8 cellular contexts compared by ENCODE assay signal in genomic region chr10:27241640-27242472, GRCh38. TPM values are rescaled to one million over a fixed set of nuclear protein-coding genes. Genes with fewer than 3 reads are reported as not detected.
DNase-seq lines count a peak whose midpoint lies in the region; ATAC-seq and TF ChIP-seq lines count a peak whose summit lies in the region.

No MANE protein-coding gene starts in this region.

- H3K27ac ChIP-seq in HCT116 (ENCODE audit: low read depth, low read length), result peak overlapping the region; percentile 93
- H3K27ac ChIP-seq in MM.1S (ENCODE audit: low read length), result peak overlapping the region; percentile 76
- peak overlapping the region; percentile 98 for H3K27ac ChIP-seq in neutrophil

- TF ChIP-seq CTCF in HCT116 (IDR thresholded peaks at IDR 0.05 in 2 of 3, conservative IDR thresholded peaks at IDR 0.05 in 1 of 3; ENCODE audit: borderline replicate concordance in 1 of 3, insufficient read depth in 1 of 3, low read depth in 2 of 3, low read length in 2 of 3) (peak; percentile 10 to 39 (median 29); a peak in 3 of 6 replicates), MM.1S (IDR thresholded peaks at IDR 0.05; ENCODE audit: low read length) (peak; percentile 45), neutrophil (IDR thresholded peaks at IDR 0.05) (peak; percentile 81)

- intact Hi-C loops in HCT116 (cut with micrococcal nuclease), result loop anchor here (1.0 to 5.0 kb wide), 4 partner anchors 10 to 855 kb away; partner anchors contain the start of genes ABI1, MASTL and YME1L1

- peak; percentile 74 for TF ChIP-seq POLR2A in HCT116 (IDR thresholded peaks at IDR 0.05; ENCODE audit: borderline replicate concordance, extremely low read depth, insufficient read depth, insufficient read length)

- H3F3A ChIP-seq in MM.1S (ENCODE audit: insufficient read depth, low read length), result peaks cover 29% of the 10 kb centered on the region

- peak overlapping the region; percentile 80 for H3K9ac ChIP-seq in HCT116 (ENCODE audit: low read length)
- H3K9ac ChIP-seq in MM.1S (ENCODE audit: low read length), result peak overlapping the region; percentile 83

- peak overlapping the region; percentile 99 for H3K4me2 ChIP-seq in HCT116 (ENCODE audit: low read length)
- H3K4me2 ChIP-seq in MM.1S (ENCODE audit: low read depth, low read length), result peak overlapping the region; percentile 86

- H3K79me2 ChIP-seq in HCT116 (ENCODE audit: insufficient read depth, low read length), result peaks cover 20% of the 10 kb centered on the region
- peaks cover 29% of the 10 kb centered on the region for H3K79me2 ChIP-seq in MM.1S (ENCODE audit: low read length)

- no TSS peak for BruUV-seq in HCT116 (replicated peaks; lab: Mats Ljungman, UMichigan)

- H3K4me3 ChIP-seq in HCT116 (replicated peaks in 1 of 2; ENCODE audit: low read depth in 1 of 2, low read length in 2 of 2), result peak overlapping the region; percentile 78 to 83
- peak overlapping the region; percentile 81 for H3K4me3 ChIP-seq in MM.1S (ENCODE audit: low read length)
- peak overlapping the region; percentile 90 to 91 for H3K4me3 ChIP-seq in neutrophil (ENCODE audit: low read depth in 1 of 2, low read length in 1 of 2)

- H3K4me1 ChIP-seq in HCT116 (ENCODE audit: control insufficient read depth in 1 of 2, insufficient read depth in 2 of 2, low read length in 2 of 2) (peaks cover 3 to 37% of the 10 kb centered on the region in 2 experiments; a peak in 3 of 4 replicates), MM.1S (ENCODE audit: low read length) (peaks cover 6% of the 10 kb centered on the region; the same call in 1 of the 2 replicates), neutrophil (ENCODE audit: control insufficient read depth in 1 of 2, insufficient read depth in 1 of 2, low read depth in 1 of 2, low read length in 1 of 2) (peaks cover 29 to 39% of the 10 kb centered on the region in 2 experiments)

- H2AFZ ChIP-seq in HCT116 (ENCODE audit: low read depth, low read length, poor library complexity, severe bottlenecking) (peak overlapping the region; percentile 39), MM.1S (ENCODE audit: low read length) (peak overlapping the region; percentile 68)

- DNase-seq in GM04503 (ENCODE audit: low read depth), result peak; percentile 74
- peak; percentile 87 for DNase-seq in HCT116 (ENCODE audit: low read depth, low spot score)
- peak; percentile 96 for DNase-seq in MM.1S
- DNase-seq in SIG-M5 treated with dmso at 0.1 percent for 504 hours (lab: John Stamatoyannopoulos, UW; ENCODE audit: unreplicated experiment), result peak; percentile 90
- peak; percentile 43 to 78 (median 62) for DNase-seq in activated naive CD4-positive, alpha-beta T cell (lab: John Stamatoyannopoulos, UW)
- peak; percentile 95 for DNase-seq in foreskin melanocyte
- DNase-seq in superior temporal gyrus (ENCODE audit: extremely low spot score), result peak; percentile 97

- ATAC-seq in HCT116, result peak; percentile 72

- RAD21 ChIA-PET in HCT116 (lab: Charles Lee; ENCODE audit: low non-redundant PET in 1 of 2, low total read pairs in 2 of 2, uncharacterized antibody in 2 of 2, unreplicated experiment in 2 of 2), result no interaction called here

- POLR2A ChIA-PET in HCT116 (lab: Charles Lee), result interaction anchor here (1.0 to 1.8 kb wide), 4 partner anchors 11 to 262 kb away, joined by 3 to 7 read pairs (median 6); partner anchors contain the start of genes RAB18 and YME1L1

- no peaks in the 10 kb centered on the region for H3K27me3 ChIP-seq in HCT116 (ENCODE audit: insufficient read depth, low read length)
- no peaks in the 10 kb centered on the region for H3K27me3 ChIP-seq in MM.1S (replicated peaks; ENCODE audit: insufficient read depth, low read length)
- H3K27me3 ChIP-seq in neutrophil, result no peaks in the 10 kb centered on the region

- CTCF ChIA-PET in HCT116 (lab: Charles Lee), result interaction anchor here (0.7 to 1.1 kb wide), 3 partner anchors 11 to 88 kb away, joined by 3 to 5 read pairs (median 4); partner anchors contain the start of gene YME1L1

- H3K9me2 ChIP-seq in HCT116 (ENCODE audit: insufficient read depth), result no peaks in the 10 kb centered on the region
- H3K9me2 ChIP-seq in MM.1S (replicated peaks; ENCODE audit: insufficient read depth, low read length), result no peaks in the 10 kb centered on the region

- H4K20me1 ChIP-seq in HCT116 (ENCODE audit: insufficient read depth) (no peaks in the 10 kb centered on the region), MM.1S (ENCODE audit: insufficient read depth, low read length) (no peaks in the 10 kb centered on the region)

- TF ChIP-seq RAD21 in HCT116 (IDR thresholded peaks at IDR 0.05; ENCODE audit: low read depth), result peak; percentile 26; the same call in 1 of the 2 replicates

- H3K36me3 ChIP-seq in HCT116 (ENCODE audit: control insufficient read depth in 1 of 2, insufficient read depth in 2 of 2, low read length in 2 of 2) (no peaks in the 10 kb centered on the region), MM.1S (replicated peaks; ENCODE audit: insufficient read depth, low read length) (no peaks in the 10 kb centered on the region), neutrophil (no peaks in the 10 kb centered on the region)

- H3K9me3 ChIP-seq in HCT116 (ENCODE audit: control insufficient read depth in 1 of 2, insufficient read depth in 1 of 2, low read depth in 1 of 2, low read length in 2 of 2), result no peaks in the 10 kb centered on the region
- no peaks in the 10 kb centered on the region for H3K9me3 ChIP-seq in MM.1S (replicated peaks; ENCODE audit: insufficient read depth, low read length)
- H3K9me3 ChIP-seq in neutrophil, result no peaks in the 10 kb centered on the region

TF ChIP-seq in HCT116, 20 proteins besides CTCF, POLR2A, EP300 and RAD21 (continues in another document):
- TF ChIP-seq EZH2 (IDR thresholded peaks at IDR 0.05) (no peak), CEBPB (IDR thresholded peaks at IDR 0.05; ENCODE audit: low read depth) (no peak), TCF7L2 (IDR thresholded peaks at IDR 0.05; ENCODE audit: borderline replicate concordance, extremely low read depth, insufficient read depth, insufficient read length) (peak; percentile 62), REST (IDR thresholded peaks at IDR 0.05; ENCODE audit: low read depth) (no peak), JUND (IDR thresholded peaks at IDR 0.05) (no peak), EZH2phosphoT487 (IDR thresholded peaks at IDR 0.05; ENCODE audit: borderline replicate concordance) (no peak), CBX3 (IDR thresholded peaks at IDR 0.05; ENCODE audit: low read depth) (no peak; the same call in 1 of the 2 replicates), EGR1 (IDR thresholded peaks at IDR 0.05; ENCODE audit: low read depth) (no peak), ZBTB33 (IDR thresholded peaks at IDR 0.05; ENCODE audit: extremely low read depth, insufficient replicate concordance, low read length) (no peak), ZNF274 (IDR thresholded peaks at IDR 0.05; ENCODE audit: low read depth, low read length) (no peak), SIN3A (IDR thresholded peaks at IDR 0.05; ENCODE audit: low read depth) (peak; percentile 90), SP1 (IDR thresholded peaks at IDR 0.05; ENCODE audit: low read depth) (peak; percentile 63; the same call in 1 of the 2 replicates), SRF (IDR thresholded peaks at IDR 0.05; ENCODE audit: low read depth) (peak; percentile 56; the same call in 1 of the 2 replicates), YY1 (IDR thresholded peaks at IDR 0.05; ENCODE audit: extremely low read depth, insufficient replicate concordance, low read depth, low read length) (no peak), ELF1 (IDR thresholded peaks at IDR 0.05; ENCODE audit: borderline replicate concordance, low read depth) (peak; percentile 96), MAX (IDR thresholded peaks at IDR 0.05) (peak; percentile 34)

RNA-seq across cellular contexts. Expression of gene ACBD5, which starts 1.3 kb away (rescaled TPM):
- 19.5 TPM for total RNA-seq in HCT116 (2021; ENCODE audit: unreplicated experiment)
- 9.5 and 12.2 TPM in 2 replicates for polyA plus RNA-seq in HCT116 (2012)

Comparison
In these comparisons a context has a peak if more than half of its experiments do, and no peak if none do; other contexts are left out.
1. Peak in every context shown above with its lines: DNase-seq, ATAC-seq, H3K4me3 ChIP-seq and H3K27ac ChIP-seq.
2. CTCF ChIP-seq: peak in every context shown above with its lines; median percentile 81 in neutrophil; 45 in MM.1S; 29 in HCT116.